Comparison of ENCODE assay signal across 17 cellular contexts in genomic region chr2:19632327-19633040, GRCh38.
A peak's percentile ranks its signal among the peaks of the same experiment; 100 is the strongest.
DNase-seq lines count a peak whose midpoint lies in the region; ATAC-seq and TF ChIP-seq lines count a peak whose summit lies in the region.
"Had no signal": no experiment of that assay in that cellular context is flagged by ENCODE, and none has a peak within 500 bp of the region (broad histone marks: within the 10 kb centered on the region; RNA-seq: fewer than 3 reads in every experiment).

No MANE protein-coding gene starts in this region.

- H3K27ac Mint-ChIP-seq in Calu3 (ENCODE audit: unreplicated experiment), result no peak overlapping the region
- H3K27ac Mint-ChIP-seq: activated T-cell treated with anti-CD3 and anti-CD28 coated beads, Interleukin-2, amount 50 U/mL, for 72 hours; endodermal cell; natural killer cell had no signal

- no TSS peak for BruUV-seq in Calu3 (replicated peaks; lab: Mats Ljungman, UMichigan)

- no peaks in the 10 kb centered on the region for H3K36me3 ChIP-seq in effector memory CD4-positive, alpha-beta T cell (ENCODE audit: control insufficient read depth, insufficient read depth, low read length)
- H3K36me3 ChIP-seq: WERI-Rb-1 had no signal

- DNase-seq in GM04503 (ENCODE audit: low read depth) (peak; percentile 44), cerebellum (ENCODE audit: low spot score) (peak; percentile 6), left cardiac atrium (peak; percentile 59), sciatic nerve (ENCODE audit: low spot score) (no peak), Calu3 (no peak)
- no peak for DNase-seq in effector memory CD4-positive, alpha-beta T cell
- DNase-seq in activated naive CD4-positive, alpha-beta T cell (lab: John Stamatoyannopoulos, UW), result no peak
- DNase-seq: activated T-cell treated with anti-CD3 and anti-CD28 coated beads, Interleukin-2, amount 50 U/mL, for 72 hours; endodermal cell; MM.1S; natural killer cell; NCI-H187; NCI-H226; SHP77; WERI-Rb-1 had no signal

- no peak overlapping the region for H3K4me3 Mint-ChIP-seq in Calu3 (ENCODE audit: low read depth, unreplicated experiment)
- H3K4me3 Mint-ChIP-seq: activated T-cell treated with anti-CD3 and anti-CD28 coated beads, Interleukin-2, amount 50 U/mL, for 72 hours; endodermal cell; natural killer cell had no signal

- TF ChIP-seq CTCF in Calu3 (IDR thresholded peaks at IDR 0.05; ENCODE audit: unreplicated experiment), result no peak

- CTCF ChIA-PET in Calu3 (lab: Charles Lee), result no interaction called here

- no peaks in the 10 kb centered on the region for H3K9me3 Mint-ChIP-seq in Calu3 (ENCODE audit: low read depth, unreplicated experiment)
- H3K9me3 Mint-ChIP-seq: endodermal cell had no signal

- peaks cover 14% of the 10 kb centered on the region for H3K27me3 Mint-ChIP-seq in Calu3 (ENCODE audit: unreplicated experiment)

- H3K4me1 ChIP-seq in effector memory CD4-positive, alpha-beta T cell (ENCODE audit: control insufficient read depth, insufficient read depth, low read length, poor library complexity, severe bottlenecking), result no peaks in the 10 kb centered on the region

- H3K27ac ChIP-seq in effector memory CD4-positive, alpha-beta T cell (ENCODE audit: insufficient read depth, low read length, poor library complexity, severe bottlenecking), result no peak overlapping the region
- H3K27ac ChIP-seq: WERI-Rb-1 had no signal

- no peaks in the 10 kb centered on the region for H3K36me3 Mint-ChIP-seq in Calu3 (ENCODE audit: insufficient read depth, unreplicated experiment)
- H3K36me3 Mint-ChIP-seq: natural killer cell had no signal

- ATAC-seq in left cardiac atrium (peak; percentile 95 to 96), sciatic nerve (peak; percentile 53), HG03342 (IDR thresholded peaks at IDR 0.05; ENCODE audit: unreplicated experiment) (no peak)
- ATAC-seq: activated T-cell treated with anti-CD3 and anti-CD28 coated beads, Interleukin-2, amount 50 U/mL, for 72 hours; HepG2; natural killer cell had no signal

- H3K4me1 Mint-ChIP-seq in Calu3 (ENCODE audit: low read depth, unreplicated experiment), result no peaks in the 10 kb centered on the region
- H3K4me1 Mint-ChIP-seq: endodermal cell, natural killer cell had no signal

- no peaks in the 10 kb centered on the region for H3K27me3 ChIP-seq in effector memory CD4-positive, alpha-beta T cell (replicated peaks; ENCODE audit: control insufficient read depth, insufficient read depth, low read length, poor library complexity, severe bottlenecking)

- no peaks in the 10 kb centered on the region for H3K9me3 ChIP-seq in effector memory CD4-positive, alpha-beta T cell (ENCODE audit: control insufficient read depth, low read length)

- intact Hi-C loops in left cardiac atrium (cut with DNase I), result loop anchor here in 1 of 2 donors (5.0 kb wide), 1 partner anchor 270 kb away; no protein-coding TSS in a partner anchor
- intact Hi-C loops in sciatic nerve (cut with DNase I), result no loop called here
- intact Hi-C loops in Calu3 (cut with micrococcal nuclease; ENCODE audit: unreplicated experiment), result no loop called here

- H3K4me3 ChIP-seq in effector memory CD4-positive, alpha-beta T cell (ENCODE audit: insufficient read depth, low read depth, low read length, poor library complexity, severe bottlenecking), result no peak overlapping the region

Comparison
In these comparisons a context has a peak if more than half of its experiments do, and no peak if none do; other contexts are left out.
1. DNase-seq: peak in GM04503 (single experiment), cerebellum (single experiment) and left cardiac atrium (single experiment); none in sciatic nerve (single experiment), Calu3 (single experiment), effector memory CD4-positive, alpha-beta T cell (0 of 3) and activated naive CD4-positive, alpha-beta T cell (0 of 4).